ENCODE assay signal across 3 cellular contexts in genomic region chr16:84546669-84547538, GRCh38.
TF ChIP-seq lines count a peak whose summit lies in the region.

No MANE protein-coding gene starts in this region.

TF ChIP-seq in SK-N-SH, 30 proteins besides CTCF, POLR2A, EP300 and RAD21:
- TF ChIP-seq MAX (IDR thresholded peaks at IDR 0.05; ENCODE audit: low read depth) = no peak
- TF ChIP-seq REST (IDR thresholded peaks at IDR 0.05; ENCODE audit: low read depth, low read length) = peak; percentile 64; the same call in 1 of the 2 replicates

TF ChIP-seq in SK-N-SH treated with all-trans-retinoic acid at 6 μM for 48 hours, 23 proteins besides CTCF, POLR2A, EP300 and RAD21:
- TF ChIP-seq, protein P1, sequence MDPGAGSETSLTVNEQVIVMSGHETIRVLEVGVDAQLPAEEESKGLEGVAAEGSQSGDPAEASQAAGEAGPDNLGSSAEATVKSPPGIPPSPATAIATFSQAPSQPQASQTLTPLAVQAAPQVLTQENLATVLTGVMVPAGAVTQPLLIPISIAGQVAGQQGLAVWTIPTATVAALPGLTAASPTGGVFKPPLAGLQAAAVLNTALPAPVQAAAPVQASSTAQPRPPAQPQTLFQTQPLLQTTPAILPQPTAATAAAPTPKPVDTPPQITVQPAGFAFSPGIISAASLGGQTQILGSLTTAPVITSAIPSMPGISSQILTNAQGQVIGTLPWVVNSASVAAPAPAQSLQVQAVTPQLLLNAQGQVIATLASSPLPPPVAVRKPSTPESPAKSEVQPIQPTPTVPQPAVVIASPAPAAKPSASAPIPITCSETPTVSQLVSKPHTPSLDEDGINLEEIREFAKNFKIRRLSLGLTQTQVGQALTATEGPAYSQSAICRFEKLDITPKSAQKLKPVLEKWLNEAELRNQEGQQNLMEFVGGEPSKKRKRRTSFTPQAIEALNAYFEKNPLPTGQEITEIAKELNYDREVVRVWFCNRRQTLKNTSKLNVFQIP (CRISPR knock-in tag; IDR thresholded peaks at IDR 0.05; ENCODE audit: borderline replicate concordance, low read depth) = no peak
- TF ChIP-seq ISL1 (CRISPR knock-in tag; IDR thresholded peaks at IDR 0.05) = no peak
- no peak for TF ChIP-seq ZC3H10 (CRISPR knock-in tag; IDR thresholded peaks at IDR 0.05)
- no peak for TF ChIP-seq PATZ1 (CRISPR knock-in tag; IDR thresholded peaks at IDR 0.05; ENCODE audit: borderline replicate concordance)
- no peak for TF ChIP-seq BACH2 (CRISPR knock-in tag; IDR thresholded peaks at IDR 0.05; ENCODE audit: borderline replicate concordance)
- TF ChIP-seq CSDC2 (CRISPR knock-in tag; IDR thresholded peaks at IDR 0.05) = no peak
- TF ChIP-seq, protein P2, sequence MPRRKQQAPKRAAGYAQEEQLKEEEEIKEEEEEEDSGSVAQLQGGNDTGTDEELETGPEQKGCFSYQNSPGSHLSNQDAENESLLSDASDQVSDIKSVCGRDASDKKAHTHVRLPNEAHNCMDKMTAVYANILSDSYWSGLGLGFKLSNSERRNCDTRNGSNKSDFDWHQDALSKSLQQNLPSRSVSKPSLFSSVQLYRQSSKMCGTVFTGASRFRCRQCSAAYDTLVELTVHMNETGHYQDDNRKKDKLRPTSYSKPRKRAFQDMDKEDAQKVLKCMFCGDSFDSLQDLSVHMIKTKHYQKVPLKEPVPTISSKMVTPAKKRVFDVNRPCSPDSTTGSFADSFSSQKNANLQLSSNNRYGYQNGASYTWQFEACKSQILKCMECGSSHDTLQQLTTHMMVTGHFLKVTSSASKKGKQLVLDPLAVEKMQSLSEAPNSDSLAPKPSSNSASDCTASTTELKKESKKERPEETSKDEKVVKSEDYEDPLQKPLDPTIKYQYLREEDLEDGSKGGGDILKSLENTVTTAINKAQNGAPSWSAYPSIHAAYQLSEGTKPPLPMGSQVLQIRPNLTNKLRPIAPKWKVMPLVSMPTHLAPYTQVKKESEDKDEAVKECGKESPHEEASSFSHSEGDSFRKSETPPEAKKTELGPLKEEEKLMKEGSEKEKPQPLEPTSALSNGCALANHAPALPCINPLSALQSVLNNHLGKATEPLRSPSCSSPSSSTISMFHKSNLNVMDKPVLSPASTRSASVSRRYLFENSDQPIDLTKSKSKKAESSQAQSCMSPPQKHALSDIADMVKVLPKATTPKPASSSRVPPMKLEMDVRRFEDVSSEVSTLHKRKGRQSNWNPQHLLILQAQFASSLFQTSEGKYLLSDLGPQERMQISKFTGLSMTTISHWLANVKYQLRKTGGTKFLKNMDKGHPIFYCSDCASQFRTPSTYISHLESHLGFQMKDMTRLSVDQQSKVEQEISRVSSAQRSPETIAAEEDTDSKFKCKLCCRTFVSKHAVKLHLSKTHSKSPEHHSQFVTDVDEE (CRISPR knock-in tag; IDR thresholded peaks at IDR 0.05) = no peak
- TF ChIP-seq SNAI2 (CRISPR knock-in tag; IDR thresholded peaks at IDR 0.05) = no peak
- TF ChIP-seq, protein P3, sequence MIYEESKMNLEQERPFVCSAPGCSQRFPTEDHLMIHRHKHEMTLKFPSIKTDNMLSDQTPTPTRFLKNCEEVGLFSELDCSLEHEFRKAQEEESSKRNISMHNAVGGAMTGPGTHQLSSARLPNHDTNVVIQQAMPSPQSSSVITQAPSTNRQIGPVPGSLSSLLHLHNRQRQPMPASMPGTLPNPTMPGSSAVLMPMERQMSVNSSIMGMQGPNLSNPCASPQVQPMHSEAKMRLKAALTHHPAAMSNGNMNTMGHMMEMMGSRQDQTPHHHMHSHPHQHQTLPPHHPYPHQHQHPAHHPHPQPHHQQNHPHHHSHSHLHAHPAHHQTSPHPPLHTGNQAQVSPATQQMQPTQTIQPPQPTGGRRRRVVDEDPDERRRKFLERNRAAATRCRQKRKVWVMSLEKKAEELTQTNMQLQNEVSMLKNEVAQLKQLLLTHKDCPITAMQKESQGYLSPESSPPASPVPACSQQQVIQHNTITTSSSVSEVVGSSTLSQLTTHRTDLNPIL (CRISPR knock-in tag; IDR thresholded peaks at IDR 0.05; ENCODE audit: low read depth) = no peak
- no peak for TF ChIP-seq ARNTL (CRISPR knock-in tag; IDR thresholded peaks at IDR 0.05; ENCODE audit: borderline replicate concordance, low read depth)
- no peak for TF ChIP-seq ZFP30 (CRISPR knock-in tag; IDR thresholded peaks at IDR 0.05)
- TF ChIP-seq ZFP3 (CRISPR knock-in tag; IDR thresholded peaks at IDR 0.05) = no peak
- no peak for TF ChIP-seq ZNF70 (CRISPR knock-in tag; IDR thresholded peaks at IDR 0.05)
- no peak for TF ChIP-seq CSRNP3 (CRISPR knock-in tag; IDR thresholded peaks at IDR 0.05)
- no peak for TF ChIP-seq OSR1 (CRISPR knock-in tag; IDR thresholded peaks at IDR 0.05)
- no peak for TF ChIP-seq GLIS3 (CRISPR knock-in tag; IDR thresholded peaks at IDR 0.05)
- no peak for TF ChIP-seq ESRRG (CRISPR knock-in tag; IDR thresholded peaks at IDR 0.05)
- TF ChIP-seq ZNF8 (CRISPR knock-in tag; IDR thresholded peaks at IDR 0.05) = no peak
- TF ChIP-seq TCF4 (CRISPR knock-in tag; IDR thresholded peaks at IDR 0.05; ENCODE audit: borderline replicate concordance) = no peak
- no peak for TF ChIP-seq PPARA (CRISPR knock-in tag; IDR thresholded peaks at IDR 0.05; ENCODE audit: borderline replicate concordance)

TF ChIP-seq in K562, 482 proteins besides CTCF, POLR2A, EP300 and RAD21:
- TF ChIP-seq ZNF263 (CRISPR knock-in tag; IDR thresholded peaks at IDR 0.05; ENCODE audit: borderline replicate concordance) (no peak), EHMT2 (IDR thresholded peaks at IDR 0.05) (peak; percentile 86), BRCA1 (IDR thresholded peaks at IDR 0.05) (no peak), BRCA1 (CRISPR knock-in tag; IDR thresholded peaks at IDR 0.05) (no peak), KDM1A (IDR thresholded peaks at IDR 0.05) (peak in 1 of 2 experiments; percentile 84; a peak in 2 of 4 replicates), CBFA2T2 (conservative IDR thresholded peaks at IDR 0.05) (0 out of 2 replicates have a peak, but pooled peaks have one; percentile 4), TAL1 (IDR thresholded peaks at IDR 0.05) (peak; percentile 29; the same call in 1 of the 2 replicates), SMARCA4 (IDR thresholded peaks at IDR 0.05) (no peak), CBFA2T3 (IDR thresholded peaks at IDR 0.05) (peak; percentile 59), MIER1 (IDR thresholded peaks at IDR 0.05; ENCODE audit: low read depth) (0 out of 2 replicates have a peak, but pooled peaks have one; percentile 45), ESRRA (IDR thresholded peaks at IDR 0.05; ENCODE audit: borderline replicate concordance, low read depth) (peak; percentile 58)
